ENCODE assay signal across 8 cellular contexts in genomic region chr12:102816816-102817434, GRCh38.
DNase-seq lines count a peak whose midpoint lies in the region; ATAC-seq, FAIRE-seq and TF ChIP-seq lines count a peak whose summit lies in the region.

No MANE protein-coding gene starts in this region.

- TF ChIP-seq POLR2A in breast epithelium (IDR thresholded peaks at IDR 0.05), result no peak
- TF ChIP-seq POLR2A in GM12891 (IDR thresholded peaks at IDR 0.05; ENCODE audit: low read depth, low read length), result no peak

- no peaks in the 10 kb centered on the region for H3K36me3 ChIP-seq in breast epithelium

- DNase-seq in AG20443 (ENCODE audit: low spot score) (peak; percentile 61), GM20000 (ENCODE audit: low spot score) (peak; percentile 23), NCI-H2029 treated with DMSO at 0.1 percent for 48 hours (lab: John Stamatoyannopoulos, UW) (peak; percentile 23), breast epithelium (ENCODE audit: low spot score in 2 of 2) (no peak), midbrain (lab: John Stamatoyannopoulos, UW) (peak; percentile 23), GM12891 (ENCODE audit: insufficient read length, low spot score) (no peak)

- FAIRE-seq in GM12891 (lab: Jason Lieb, UNC), result no peak

- H3K27ac Mint-ChIP-seq in stimulated activated memory B cell treated with anti-CD40 and anti-IgM and Interleukin-4, amounts not matched to agents 10 μg/mL and 1 μg/mL and 100 μg/mL, for 72 hours, result no peak overlapping the region

- no peaks in the 10 kb centered on the region for H3K27me3 ChIP-seq in breast epithelium

- H3K36me3 Mint-ChIP-seq in stimulated activated memory B cell treated with anti-CD40 and anti-IgM and Interleukin-4, amounts not matched to agents 10 μg/mL and 1 μg/mL and 100 μg/mL, for 72 hours, result no peaks in the 10 kb centered on the region

- H3K4me1 Mint-ChIP-seq in stimulated activated memory B cell treated with anti-CD40 and anti-IgM and Interleukin-4, amounts not matched to agents 10 μg/mL and 1 μg/mL and 100 μg/mL, for 72 hours, result no peaks in the 10 kb centered on the region

- no peak overlapping the region for H3K27ac ChIP-seq in breast epithelium

- no peaks in the 10 kb centered on the region for H3K9me3 ChIP-seq in breast epithelium

- peak; percentile 50 for TF ChIP-seq CTCF in GM20000 (IDR thresholded peaks at IDR 0.05; ENCODE audit: extremely low read depth, missing control alignments)
- TF ChIP-seq CTCF in breast epithelium (IDR thresholded peaks at IDR 0.05), result peak; percentile 23 to 57 (median 34)

- no peaks in the 10 kb centered on the region for H3K4me1 ChIP-seq in breast epithelium

- ATAC-seq in stimulated activated memory B cell treated with anti-CD40 and anti-IgM and Interleukin-4, amounts not matched to agents 10 μg/mL and 1 μg/mL and 100 μg/mL, for 72 hours, result no peak
- ATAC-seq in HG02642 (IDR thresholded peaks at IDR 0.05; ENCODE audit: poor library complexity, unreplicated experiment), result no peak

- H3K4me3 Mint-ChIP-seq in stimulated activated memory B cell treated with anti-CD40 and anti-IgM and Interleukin-4, amounts not matched to agents 10 μg/mL and 1 μg/mL and 100 μg/mL, for 72 hours, result no peak overlapping the region

- intact Hi-C loops in breast epithelium (cut with DNase I; ENCODE audit: low total_unique reads), result no loop called here

- H3K27me3 Mint-ChIP-seq in stimulated activated memory B cell treated with anti-CD40 and anti-IgM and Interleukin-4, amounts not matched to agents 10 μg/mL and 1 μg/mL and 100 μg/mL, for 72 hours, result peaks cover 54% of the 10 kb centered on the region

- no peak overlapping the region for H3K4me3 ChIP-seq in breast epithelium

- no peaks in the 10 kb centered on the region for H3K9me3 Mint-ChIP-seq in stimulated activated memory B cell treated with anti-CD40 and anti-IgM and Interleukin-4, amounts not matched to agents 10 μg/mL and 1 μg/mL and 100 μg/mL, for 72 hours

TF ChIP-seq in GM12891, 5 proteins besides CTCF, POLR2A, EP300 and RAD21:
- no peak for TF ChIP-seq POU2F2 (IDR thresholded peaks at IDR 0.05; ENCODE audit: low read depth, low read length)
- no peak for TF ChIP-seq TAF1 (IDR thresholded peaks at IDR 0.05; ENCODE audit: low read depth, low read length)
- TF ChIP-seq POLR2AphosphoS5 (IDR thresholded peaks at IDR 0.05; ENCODE audit: low read depth, low read length), result no peak
- TF ChIP-seq PAX5 (IDR thresholded peaks at IDR 0.05; ENCODE audit: insufficient read depth, low read length, severe bottlenecking), result no peak
- no peak for TF ChIP-seq SPI1 (IDR thresholded peaks at IDR 0.05; ENCODE audit: low read depth, low read length)

Comparison
In these comparisons a context has a peak if more than half of its experiments do, and no peak if none do; other contexts are left out.
1. DNase-seq: peak in AG20443 (single experiment), GM20000 (single experiment), NCI-H2029 treated with DMSO at 0.1 percent for 48 hours (single experiment) and midbrain (single experiment); none in breast epithelium (0 of 2) and GM12891 (single experiment).